ENCODE assay signal across 8 cellular contexts in genomic region chr1:9182784-9183257, GRCh38. TPM values are rescaled to one million over a fixed set of nuclear protein-coding genes. Genes with fewer than 3 reads are reported as not detected.
DNase-seq lines count a peak whose midpoint lies in the region; ATAC-seq lines count a peak whose summit lies in the region.

No MANE protein-coding gene starts in this region.

- H3K27ac Mint-ChIP-seq in activated T-helper 17 cell treated with anti-CD3 and anti-CD28 coated beads, Interleukin-2, amount 50 U/mL, for 72 hours = no peak overlapping the region
- H3K27ac Mint-ChIP-seq in stimulated activated memory B cell treated with anti-CD40 and anti-IgM and Interleukin-4, amounts not matched to agents 10 μg/mL and 1 μg/mL and 100 μg/mL, for 72 hours = peak overlapping the region; percentile 70

- peaks cover 13% of the 10 kb centered on the region for H3K27me3 ChIP-seq in iPS-15b (ENCODE audit: control insufficient read depth, insufficient read depth, low read length)

- peak overlapping the region; percentile 90 for H3K4me3 Mint-ChIP-seq in activated T-helper 17 cell treated with anti-CD3 and anti-CD28 coated beads, Interleukin-2, amount 50 U/mL, for 72 hours
- H3K4me3 Mint-ChIP-seq in stimulated activated memory B cell treated with anti-CD40 and anti-IgM and Interleukin-4, amounts not matched to agents 10 μg/mL and 1 μg/mL and 100 μg/mL, for 72 hours = peak overlapping the region; percentile 83

- H3K36me3 ChIP-seq in iPS-15b (ENCODE audit: control insufficient read depth, insufficient read depth, low read length) = peaks cover 16% of the 10 kb centered on the region

- H3K9me3 Mint-ChIP-seq in activated T-helper 17 cell treated with anti-CD3 and anti-CD28 coated beads, Interleukin-2, amount 50 U/mL, for 72 hours = no peaks in the 10 kb centered on the region
- H3K9me3 Mint-ChIP-seq in stimulated activated memory B cell treated with anti-CD40 and anti-IgM and Interleukin-4, amounts not matched to agents 10 μg/mL and 1 μg/mL and 100 μg/mL, for 72 hours = no peaks in the 10 kb centered on the region

- H3K4me1 Mint-ChIP-seq in activated T-helper 17 cell treated with anti-CD3 and anti-CD28 coated beads, Interleukin-2, amount 50 U/mL, for 72 hours = peaks cover 5% of the 10 kb centered on the region
- H3K4me1 Mint-ChIP-seq in stimulated activated memory B cell treated with anti-CD40 and anti-IgM and Interleukin-4, amounts not matched to agents 10 μg/mL and 1 μg/mL and 100 μg/mL, for 72 hours = peaks cover 30% of the 10 kb centered on the region

- H3K9ac ChIP-seq in iPS-15b (ENCODE audit: low read depth, low read length) = peak overlapping the region; percentile 83

- no peak for ATAC-seq in activated T-helper 17 cell treated with anti-CD3 and anti-CD28 coated beads, Interleukin-2, amount 50 U/mL, for 72 hours (replicated peaks)
- peak; percentile 5 for ATAC-seq in stimulated activated memory B cell treated with anti-CD40 and anti-IgM and Interleukin-4, amounts not matched to agents 10 μg/mL and 1 μg/mL and 100 μg/mL, for 72 hours
- ATAC-seq in HG02938 (IDR thresholded peaks at IDR 0.05; ENCODE audit: unreplicated experiment) = no peak
- ATAC-seq in HG02678 (IDR thresholded peaks at IDR 0.05; ENCODE audit: unreplicated experiment) = no peak

- H3K4me3 ChIP-seq in iPS-15b (ENCODE audit: low read depth, low read length) = peak overlapping the region; percentile 76

- peak; percentile 53 for DNase-seq in DMS53 (lab: John Stamatoyannopoulos, UW)
- DNase-seq in DMS53 treated with DMSO at 0.1 percent for 48 hours (lab: John Stamatoyannopoulos, UW; ENCODE audit: unreplicated experiment) = no peak
- DNase-seq in SIG-M5 treated with dmso at 0.1 percent for 504 hours (lab: John Stamatoyannopoulos, UW; ENCODE audit: unreplicated experiment) = no peak

- no peaks in the 10 kb centered on the region for H3K9me3 ChIP-seq in iPS-15b (ENCODE audit: control insufficient read depth, insufficient read depth, low read length)

- H3K4me1 ChIP-seq in iPS-15b (ENCODE audit: control insufficient read depth, insufficient read depth, low read length) = peaks cover 14% of the 10 kb centered on the region

- H3K27me3 Mint-ChIP-seq in activated T-helper 17 cell treated with anti-CD3 and anti-CD28 coated beads, Interleukin-2, amount 50 U/mL, for 72 hours = peaks cover 9% of the 10 kb centered on the region
- peaks cover 37% of the 10 kb centered on the region for H3K27me3 Mint-ChIP-seq in stimulated activated memory B cell treated with anti-CD40 and anti-IgM and Interleukin-4, amounts not matched to agents 10 μg/mL and 1 μg/mL and 100 μg/mL, for 72 hours

- H3K36me3 Mint-ChIP-seq in activated T-helper 17 cell treated with anti-CD3 and anti-CD28 coated beads, Interleukin-2, amount 50 U/mL, for 72 hours (ENCODE audit: low read depth) = peaks cover 16% of the 10 kb centered on the region
- peaks cover 5% of the 10 kb centered on the region for H3K36me3 Mint-ChIP-seq in stimulated activated memory B cell treated with anti-CD40 and anti-IgM and Interleukin-4, amounts not matched to agents 10 μg/mL and 1 μg/mL and 100 μg/mL, for 72 hours

RNA-seq across cellular contexts. Expression of gene H6PD, which starts 51.8 kb away (rescaled TPM):
- total RNA-seq in activated T-helper 17 cell treated with anti-CD3 and anti-CD28 coated beads, Interleukin-2, amount 50 U/mL, for 72 hours = 10 to 100 TPM in 1 of 2 donors, 1 to 10 TPM in 1; 9.3 to 12.8 TPM

RNA-seq across cellular contexts. Expression of gene GPR157, which starts 53.9 kb away (rescaled TPM):
- 10 to 100 TPM; 16.0 to 23.8 TPM for total RNA-seq in activated T-helper 17 cell treated with anti-CD3 and anti-CD28 coated beads, Interleukin-2, amount 50 U/mL, for 72 hours
